ENCODE assay signal across 14 cellular contexts in the genomic region with DNA sequence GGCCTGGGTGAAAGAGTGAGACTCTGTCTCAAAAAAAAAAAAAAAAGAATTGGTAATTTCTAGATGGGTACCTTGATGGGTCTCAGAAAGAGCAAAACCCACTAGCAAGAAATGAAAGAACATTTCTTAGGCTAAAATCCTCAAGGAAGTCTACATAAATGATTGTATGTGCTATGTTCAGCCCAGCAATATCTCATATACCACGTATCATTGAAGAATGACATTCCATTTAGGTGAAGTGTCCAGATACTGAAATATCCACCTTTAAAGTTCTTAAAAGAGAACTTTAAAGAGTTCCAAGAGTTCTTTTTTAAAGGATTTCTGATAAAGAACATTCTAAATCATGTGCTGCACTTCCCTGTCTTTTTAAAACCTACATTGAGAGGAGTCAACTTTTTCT. TPM values are rescaled to one million over a fixed set of nuclear protein-coding genes. Genes with fewer than 3 reads are reported as not detected.
DNase-seq lines count a peak whose midpoint lies in the region; ATAC-seq, FAIRE-seq and TF ChIP-seq lines count a peak whose summit lies in the region.
"Had no signal": no experiment of that assay in that cellular context is flagged by ENCODE, and none has a peak within 500 bp of the region (broad histone marks: within the 10 kb centered on the region; RNA-seq: fewer than 3 reads in every experiment).

No MANE protein-coding gene starts in this region.

- FAIRE-seq in endothelial cell of umbilical vein (lab: Jason Lieb, UNC): peak; percentile 53

- dilution Hi-C loops in endothelial cell of umbilical vein (cut with MboI; ENCODE audit: extremely low pct_ligation_motif_present, low sequenced_read_pairs): no loop called here

- H3F3A ChIP-seq in PC-3 (ENCODE audit: low read length, unreplicated experiment): no peaks in the 10 kb centered on the region

- peak; percentile 65 for DNase-seq in PC-3
- DNase-seq in endothelial cell of umbilical vein (ENCODE audit: low read depth, low spot score): no peak
- no peak for DNase-seq in osteoblast (ENCODE audit: insufficient read length, low spot score, missing footprints)
- DNase-seq in A172 (ENCODE audit: low spot score): no peak
- no peak for DNase-seq in progenitor cell of endocrine pancreas (ENCODE audit: low spot score, unreplicated experiment)
- DNase-seq: activated CD8-positive, alpha-beta T cell treated with anti-CD3 and anti-CD28 coated beads for 36 hours; activated gamma-delta T cell; central memory CD4-positive, alpha-beta T cell; naive thymus-derived CD4-positive, alpha-beta T cell; T-helper 2 cell had no signal

- no peaks in the 10 kb centered on the region for H3K36me3 Mint-ChIP-seq in progenitor cell of endocrine pancreas (ENCODE audit: insufficient read depth)

- H3K27me3 Mint-ChIP-seq in progenitor cell of endocrine pancreas: peaks cover 18% of the 10 kb centered on the region

- no peaks in the 10 kb centered on the region for H3K9me1 ChIP-seq in endothelial cell of umbilical vein (replicated peaks; ENCODE audit: control insufficient read depth, extremely low read depth, insufficient read depth, low read length)

- TF ChIP-seq POLR2A in endothelial cell of umbilical vein (IDR thresholded peaks at IDR 0.05; ENCODE audit: low read depth, low read length): no peak

- H3K4me3 Mint-ChIP-seq in progenitor cell of endocrine pancreas (ENCODE audit: low read depth): no peak overlapping the region
- H3K4me3 Mint-ChIP-seq: activated CD8-positive, alpha-beta T cell treated with anti-CD3 and anti-CD28 coated beads for 36 hours; GM23338; naive thymus-derived CD4-positive, alpha-beta T cell had no signal

- no peak overlapping the region for H3K27ac Mint-ChIP-seq in progenitor cell of endocrine pancreas
- H3K27ac Mint-ChIP-seq: activated CD8-positive, alpha-beta T cell treated with anti-CD3 and anti-CD28 coated beads for 36 hours; naive thymus-derived CD4-positive, alpha-beta T cell had no signal

- CTCF ChIA-PET in PC-3 (lab: Charles Lee): interaction anchor here (1.0 kb wide), 1 partner anchor 20 kb away, joined by 6 read pairs; no protein-coding TSS in a partner anchor
- CTCF ChIA-PET in endothelial cell of umbilical vein (lab: Charles Lee): interaction anchor here (1.1 kb wide), 1 partner anchor 19 kb away, joined by 4 read pairs; a partner anchor contains a TSS

- no peaks in the 10 kb centered on the region for H4K20me1 ChIP-seq in PC-3 (ENCODE audit: low read length)
- H4K20me1 ChIP-seq in endothelial cell of umbilical vein (replicated peaks; ENCODE audit: control insufficient read depth, extremely low read depth, insufficient read depth, low read length): no peaks in the 10 kb centered on the region
- H4K20me1 ChIP-seq in osteoblast (ENCODE audit: insufficient read depth, low read length): no peaks in the 10 kb centered on the region

- no peak overlapping the region for H3K4me3 ChIP-seq in ACC112 (ENCODE audit: low read depth, low read length)
- no peak overlapping the region for H3K4me3 ChIP-seq in PC-3 (ENCODE audit: low read length)
- H3K4me3 ChIP-seq in endothelial cell of umbilical vein (replicated peaks in 1 of 3; ENCODE audit: insufficient read depth in 1 of 3, low read depth in 1 of 3, low read length in 3 of 3): no peak overlapping the region
- no peak overlapping the region for H3K4me3 ChIP-seq in osteoblast (ENCODE audit: insufficient read depth, low read length)
- H3K4me3 ChIP-seq: GM23338 had no signal

- peak; percentile 61 for ATAC-seq in PC-3
- ATAC-seq in HG03565 (IDR thresholded peaks at IDR 0.05; ENCODE audit: unreplicated experiment): no peak
- no peak for ATAC-seq in GM21526 (IDR thresholded peaks at IDR 0.05; ENCODE audit: low FRiP score, unreplicated experiment)
- ATAC-seq: naive thymus-derived CD4-positive, alpha-beta T cell had no signal

- H3K36me3 ChIP-seq in ACC112 (ENCODE audit: insufficient read depth, low read length): no peaks in the 10 kb centered on the region
- H3K36me3 ChIP-seq in PC-3 (ENCODE audit: low read depth, low read length): no peaks in the 10 kb centered on the region
- peaks cover 3 to 14% of the 10 kb centered on the region in 2 experiments for H3K36me3 ChIP-seq in endothelial cell of umbilical vein (ENCODE audit: control insufficient read depth in 2 of 2, extremely low read depth in 1 of 2, insufficient read depth in 2 of 2, low read length in 2 of 2)
- H3K36me3 ChIP-seq in osteoblast (ENCODE audit: insufficient read depth, low read length): peaks cover 28% of the 10 kb centered on the region

- H2AFZ ChIP-seq in ACC112 (ENCODE audit: low read length, unreplicated experiment) (no peak overlapping the region), PC-3 (ENCODE audit: low read length) (no peak overlapping the region), endothelial cell of umbilical vein (ENCODE audit: low read depth, low read length) (no peak overlapping the region), osteoblast (ENCODE audit: low read length) (no peak overlapping the region)
- H2AFZ ChIP-seq: GM23338 had no signal

- no peaks in the 10 kb centered on the region for H3K9me3 Mint-ChIP-seq in progenitor cell of endocrine pancreas (ENCODE audit: low read depth)
- H3K9me3 Mint-ChIP-seq: activated CD8-positive, alpha-beta T cell treated with anti-CD3 and anti-CD28 coated beads for 36 hours; GM23338 had no signal

- POLR2A ChIA-PET in PC-3 (lab: Charles Lee; ENCODE audit: unreplicated experiment): interaction anchor here (0.7 kb wide), 1 partner anchor 807 kb away, joined by 4 read pairs; no protein-coding TSS in a partner anchor
- POLR2A ChIA-PET in endothelial cell of umbilical vein (lab: Charles Lee): interaction anchor here (0.7 to 1.4 kb wide), 2 partner anchors 19 to 1024 kb away, joined by 3 to 5 read pairs; a partner anchor contains a TSS

- no peak for TF ChIP-seq CTCF in PC-3 (conservative IDR thresholded peaks at IDR 0.05; ENCODE audit: low read depth, low read length)
- no peak for TF ChIP-seq CTCF in endothelial cell of umbilical vein (IDR thresholded peaks at IDR 0.05; ENCODE audit: extremely low read depth in 1 of 2, insufficient read depth in 1 of 2, low read depth in 1 of 2, low read length in 2 of 2)
- TF ChIP-seq CTCF in osteoblast (IDR thresholded peaks at IDR 0.05; ENCODE audit: extremely low read depth, low read depth, low read length): no peak
- TF ChIP-seq CTCF in progenitor cell of endocrine pancreas (IDR thresholded peaks at IDR 0.05; ENCODE audit: unreplicated experiment): no peak

- BruUV-seq in PC-3 (replicated peaks; lab: Mats Ljungman, UMichigan) (no TSS peak), endothelial cell of umbilical vein (replicated peaks; lab: Mats Ljungman, UMichigan) (no TSS peak)

- no peaks in the 10 kb centered on the region for H3K79me2 ChIP-seq in ACC112 (ENCODE audit: control insufficient read depth, insufficient read depth, low read length, unreplicated experiment)
- no peaks in the 10 kb centered on the region for H3K79me2 ChIP-seq in PC-3 (ENCODE audit: low read length)
- peaks cover 9% of the 10 kb centered on the region for H3K79me2 ChIP-seq in endothelial cell of umbilical vein (ENCODE audit: control insufficient read depth, insufficient read depth, low read length)
- peaks cover 32% of the 10 kb centered on the region for H3K79me2 ChIP-seq in osteoblast (ENCODE audit: insufficient read depth, low read length)

- peaks cover 20% of the 10 kb centered on the region for H3K4me1 Mint-ChIP-seq in progenitor cell of endocrine pancreas (ENCODE audit: low read depth)

- no peak overlapping the region for H3K9ac ChIP-seq in PC-3 (ENCODE audit: low read length)
- no peak overlapping the region for H3K9ac ChIP-seq in endothelial cell of umbilical vein (replicated peaks; ENCODE audit: extremely low read depth, insufficient read depth, low read length)

- no peaks in the 10 kb centered on the region for H3K9me2 ChIP-seq in PC-3 (replicated peaks; ENCODE audit: low read length)

- H3K9me3 ChIP-seq in PC-3 (ENCODE audit: low read length) (no peaks in the 10 kb centered on the region), endothelial cell of umbilical vein (replicated peaks; ENCODE audit: control insufficient read depth, insufficient read depth, low read length) (no peaks in the 10 kb centered on the region), osteoblast (ENCODE audit: low read depth, low read length) (no peaks in the 10 kb centered on the region)

- H3K27me3 ChIP-seq in ACC112 (ENCODE audit: insufficient read depth, low read length) (no peaks in the 10 kb centered on the region), PC-3 (ENCODE audit: low read length) (no peaks in the 10 kb centered on the region), endothelial cell of umbilical vein (ENCODE audit: control insufficient read depth in 2 of 2, insufficient read depth in 2 of 2, low read length in 2 of 2) (no peaks in the 10 kb centered on the region), osteoblast (ENCODE audit: insufficient read depth, low read length) (no peaks in the 10 kb centered on the region)

- H3K4me1 ChIP-seq in ACC112 (ENCODE audit: control insufficient read depth, insufficient read depth, low read length, unreplicated experiment) (peaks cover 52% of the 10 kb centered on the region), PC-3 (ENCODE audit: insufficient read depth, low read length) (peaks cover 35% of the 10 kb centered on the region), endothelial cell of umbilical vein (ENCODE audit: control insufficient read depth, extremely low read depth, insufficient read depth, low read length) (peaks cover 71% of the 10 kb centered on the region), osteoblast (ENCODE audit: insufficient read depth, low read length) (peaks cover 94% of the 10 kb centered on the region)

- intact Hi-C loops in PC-3 (cut with micrococcal nuclease) (loop anchor here (5.0 kb wide), 1 partner anchor 111 kb away; no protein-coding TSS in a partner anchor), endothelial cell of umbilical vein (cut with micrococcal nuclease) (no loop called here)

- H3K27ac ChIP-seq in ACC112 (ENCODE audit: low read depth, low read length) (peak overlapping the region; percentile 73), PC-3 (ENCODE audit: low read length) (peak overlapping the region; percentile 49), endothelial cell of umbilical vein (ENCODE audit: insufficient read depth, low read depth, low read length) (peak overlapping the region; percentile 72), osteoblast (ENCODE audit: low read depth, low read length) (peak overlapping the region; percentile 98)

- H3K4me2 ChIP-seq in PC-3 (ENCODE audit: low read length): peak overlapping the region; percentile 21
- H3K4me2 ChIP-seq in endothelial cell of umbilical vein (ENCODE audit: insufficient read depth, low read length): no peak overlapping the region
- peak overlapping the region; percentile 8 for H3K4me2 ChIP-seq in osteoblast (ENCODE audit: insufficient read depth, low read length)
- H3K4me2 ChIP-seq: GM23338 had no signal

RNA-seq across cellular contexts. Expression of a gene that starts 19.2 kb away (rescaled TPM):
- 18.3 and 19.9 TPM in 2 replicates for total RNA-seq in PC-3 (2014; rRNA removed)
- 149 and 240 TPM in 2 replicates for total RNA-seq in endothelial cell of umbilical vein
- 138 and 160 TPM in 2 replicates for polyA plus RNA-seq in endothelial cell of umbilical vein
- 107 and 113 TPM in 2 replicates for polyA plus RNA-seq in endothelial cell of umbilical vein (2011; cell fraction: cytosol; rRNA removed)
- 198 and 227 TPM in 2 replicates for polyA plus RNA-seq in endothelial cell of umbilical vein (2011; cell fraction: nucleus; rRNA removed)
- 99.8 and 162 TPM in 2 replicates for polyA plus RNA-seq in endothelial cell of umbilical vein (2012)
- polyA minus RNA-seq in endothelial cell of umbilical vein: 478 and 499 TPM in 2 replicates
- 1.3 TPM for polyA minus RNA-seq in endothelial cell of umbilical vein (2011; cell fraction: cytosol; rRNA and poly(A)+ RNA removed)
- 330 and 370 TPM in 2 replicates for polyA minus RNA-seq in endothelial cell of umbilical vein (2011; cell fraction: nucleus; rRNA and poly(A)+ RNA removed)
- total RNA-seq in osteoblast: 145 and 183 TPM in 2 replicates
- total RNA-seq in A172 (2014; rRNA removed; shearing (Covaris generic)): 5.4 and 10.2 TPM in 2 replicates
- total RNA-seq in progenitor cell of endocrine pancreas: 6.3 and 14.3 TPM in 2 replicates
